ENCODE assay signal across 14 cellular contexts in the genomic region with DNA sequence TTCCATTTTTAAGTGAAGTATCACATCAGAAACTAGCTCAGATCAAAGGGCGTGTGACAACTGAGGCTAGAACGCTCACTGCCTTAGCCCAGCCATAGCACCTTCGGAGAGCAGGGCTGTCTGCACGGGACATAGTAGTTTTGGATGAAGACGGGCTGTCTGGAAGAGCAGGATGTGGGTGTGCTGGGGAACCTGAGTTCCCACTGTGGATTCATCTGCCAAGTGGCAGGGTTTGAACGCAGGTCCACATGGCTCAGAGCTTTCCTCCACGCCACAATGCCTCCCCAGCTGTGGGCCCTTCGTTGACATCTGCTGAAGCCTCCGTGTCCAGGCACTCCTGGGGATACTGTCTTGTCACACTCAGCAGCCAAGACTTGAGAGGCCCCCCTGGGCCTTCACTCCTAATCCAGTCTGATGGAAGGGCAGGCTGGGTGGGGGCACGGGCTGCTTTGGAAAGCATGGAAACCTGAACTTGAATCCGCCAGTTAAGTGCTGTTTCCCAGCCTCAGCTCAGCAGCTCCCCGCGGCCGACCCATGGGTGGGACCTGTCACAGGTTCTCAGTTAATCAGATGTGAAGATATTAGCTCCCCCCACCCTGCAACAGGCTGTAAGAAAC.
DNase-seq lines count a peak whose midpoint lies in the region; ATAC-seq and TF ChIP-seq lines count a peak whose summit lies in the region.
"Had no signal": no experiment of that assay in that cellular context is flagged by ENCODE, and none has a peak within 500 bp of the region (broad histone marks: within the 10 kb centered on the region; RNA-seq: fewer than 3 reads in every experiment).

No MANE protein-coding gene starts in this region.

- no peak for ATAC-seq in RWPE2 (ENCODE audit: low read depth)
- no peak for ATAC-seq in sciatic nerve
- no peak for ATAC-seq in HG02588 (IDR thresholded peaks at IDR 0.05; ENCODE audit: unreplicated experiment)
- ATAC-seq: activated CD8-positive, alpha-beta T cell treated with anti-CD3 and anti-CD28 coated beads for 36 hours; foreskin keratinocyte had no signal

- peaks cover 27% of the 10 kb centered on the region for H3K36me3 ChIP-seq in RWPE2 (ENCODE audit: low read depth)

- no peak overlapping the region for H3K4me3 ChIP-seq in RWPE2 (ENCODE audit: severe bottlenecking)

- no peaks in the 10 kb centered on the region for H3K27me3 ChIP-seq in RWPE2 (ENCODE audit: insufficient read depth, poor library complexity, severe bottlenecking)
- no peaks in the 10 kb centered on the region for H3K27me3 ChIP-seq in layer of hippocampus (ENCODE audit: control insufficient read depth, insufficient read depth, low read length)
- H3K27me3 ChIP-seq: BE2C, foreskin keratinocyte had no signal

- peak overlapping the region; percentile 94 for H3K27ac ChIP-seq in RWPE2 (ENCODE audit: poor library complexity, severe bottlenecking)
- peak overlapping the region; percentile 85 for H3K27ac ChIP-seq in layer of hippocampus (ENCODE audit: low read depth, low read length)
- H3K27ac ChIP-seq: foreskin keratinocyte had no signal

- no peak for TF ChIP-seq CTCF in RWPE2 (IDR thresholded peaks at IDR 0.05; ENCODE audit: poor library complexity, severe bottlenecking)

- DNase-seq in 8988T = peak; percentile 10
- no peak for DNase-seq in RWPE2 (ENCODE audit: low spot score)
- peak; percentile 62 for DNase-seq in sciatic nerve (ENCODE audit: low spot score)
- no peak for DNase-seq in stimulated activated CD4-positive, alpha-beta T cell treated with anti-CD3 and anti-CD28 coated beads, Interleukin-1b, Interleukin-23, amount 100 ng/mL, for 48 hours
- no peak for DNase-seq in ecto neural progenitor cell (ENCODE audit: low spot score)
- DNase-seq in SHP77 treated with DMSO at 0.1 percent for 48 hours (lab: John Stamatoyannopoulos, UW) = no peak
- DNase-seq: activated CD8-positive, alpha-beta T cell treated with anti-CD3 and anti-CD28 coated beads for 36 hours; activated naive CD4-positive, alpha-beta T cell; cortex of kidney; foreskin keratinocyte; NCI-H1436 treated with DMSO at 0.1 percent for 48 hours had no signal

- intact Hi-C loops in sciatic nerve (cut with DNase I) = no loop called here

- H3K4me1 ChIP-seq in RWPE2 (ENCODE audit: insufficient read depth, poor library complexity, severe bottlenecking) = peaks cover 22% of the 10 kb centered on the region

- no peaks in the 10 kb centered on the region for H3K9me3 ChIP-seq in RWPE2 (ENCODE audit: severe bottlenecking)
- H3K9me3 ChIP-seq: BE2C had no signal

Comparison
In these comparisons a context has a peak if more than half of its experiments do, and no peak if none do; other contexts are left out.
1. DNase-seq: peak in 8988T (single experiment) and sciatic nerve (single experiment); none in RWPE2 (single experiment), stimulated activated CD4-positive, alpha-beta T cell treated with anti-CD3 and anti-CD28 coated beads, Interleukin-1b, Interleukin-23, amount 100 ng/mL, for 48 hours (single experiment), ecto neural progenitor cell (single experiment) and SHP77 treated with DMSO at 0.1 percent for 48 hours (single experiment).